Comparison of ENCODE assay signal across 13 cellular contexts in genomic region chr6:137744877-137745276, GRCh38.
DNase-seq lines count a peak whose midpoint lies in the region; ATAC-seq, FAIRE-seq and TF ChIP-seq lines count a peak whose summit lies in the region.
"Had no signal": no experiment of that assay in that cellular context is flagged by ENCODE, and none has a peak within 500 bp of the region (broad histone marks: within the 10 kb centered on the region; RNA-seq: fewer than 3 reads in every experiment).

No MANE protein-coding gene starts in this region.

- H3K27ac ChIP-seq in body of pancreas (no peak overlapping the region), foreskin keratinocyte (no peak overlapping the region)

- H3K4me3 ChIP-seq in body of pancreas: no peak overlapping the region
- no peak overlapping the region for H3K4me3 ChIP-seq in mucosa of descending colon
- H3K4me3 ChIP-seq: HAP-1 had no signal

- H3K27me3 ChIP-seq in body of pancreas (no peaks in the 10 kb centered on the region), foreskin keratinocyte (no peaks in the 10 kb centered on the region)

- DNase-seq in body of pancreas: no peak
- DNase-seq in HTR-8/SVneo (ENCODE audit: insufficient read length, low spot score): no peak
- no peak for DNase-seq in mucosa of descending colon
- no peak for DNase-seq in foreskin keratinocyte
- DNase-seq: kidney, NCI-H2029, OCI-M1 had no signal

- no peaks in the 10 kb centered on the region for H3K36me3 ChIP-seq in body of pancreas (replicated peaks in 1 of 2; ENCODE audit: insufficient read depth in 1 of 2, low read depth in 2 of 2)
- no peaks in the 10 kb centered on the region for H3K36me3 ChIP-seq in mucosa of descending colon (ENCODE audit: low read depth)
- H3K36me3 ChIP-seq: HAP-1 had no signal

- no peak for TF ChIP-seq POLR2A in body of pancreas (IDR thresholded peaks at IDR 0.05)

- H3K4me1 ChIP-seq in body of pancreas (no peaks in the 10 kb centered on the region), mucosa of descending colon (ENCODE audit: low read depth) (peaks cover 7% of the 10 kb centered on the region), foreskin keratinocyte (peaks cover 12% of the 10 kb centered on the region)
- H3K4me1 ChIP-seq: HAP-1 had no signal

- no peak for FAIRE-seq in HTR-8/SVneo (lab: Jason Lieb, UNC)
- FAIRE-seq: G401.6, kidney had no signal

- intact Hi-C loops in body of pancreas (cut with DNase I): no loop called here
- intact Hi-C loops in mucosa of descending colon (cut with DNase I, micrococcal nuclease): no loop called here

- WGBS in body of pancreas, 2 donors: 71 to 92% methylated on average over 3 of the region's 3 CpGs

- peak; percentile 78 for ATAC-seq in GM18502 (IDR thresholded peaks at IDR 0.05; ENCODE audit: poor library complexity, unreplicated experiment)
- ATAC-seq in GM19397 (IDR thresholded peaks at IDR 0.05; ENCODE audit: unreplicated experiment): peak; percentile 89
- ATAC-seq in HG02759 (IDR thresholded peaks at IDR 0.05; ENCODE audit: unreplicated experiment): peak; percentile 83
- ATAC-seq in HG03469 (IDR thresholded peaks at IDR 0.05; ENCODE audit: unreplicated experiment): peak; percentile 70
- no peak for ATAC-seq in body of pancreas
- ATAC-seq in mucosa of descending colon: no peak
- no peak for ATAC-seq in foreskin keratinocyte

- H3K9me3 ChIP-seq in body of pancreas (no peaks in the 10 kb centered on the region), mucosa of descending colon (no peaks in the 10 kb centered on the region)
- H3K9me3 ChIP-seq: HAP-1 had no signal

- TF ChIP-seq CTCF in body of pancreas (IDR thresholded peaks at IDR 0.05): no peak
- TF ChIP-seq CTCF in mucosa of descending colon (IDR thresholded peaks at IDR 0.05): no peak
- TF ChIP-seq CTCF in foreskin keratinocyte (conservative IDR thresholded peaks at IDR 0.05): no peak

Comparison
In these comparisons a context has a peak if more than half of its experiments do, and no peak if none do; other contexts are left out.
1. ATAC-seq: peak in GM18502 (single experiment), GM19397 (single experiment), HG02759 (single experiment) and HG03469 (single experiment); none in body of pancreas (single experiment), mucosa of descending colon (single experiment) and foreskin keratinocyte (single experiment).